Comparison of ENCODE assay signal across 28 cellular contexts in genomic region chr12:2172486-2173214, GRCh38.
DNase-seq lines count a peak whose midpoint lies in the region; ATAC-seq, FAIRE-seq and TF ChIP-seq lines count a peak whose summit lies in the region.
"Had no signal": no experiment of that assay in that cellular context is flagged by ENCODE, and none has a peak within 500 bp of the region (broad histone marks: within the 10 kb centered on the region; RNA-seq: fewer than 3 reads in every experiment).

No MANE protein-coding gene starts in this region.

- no peak overlapping the region for H3K4me2 ChIP-seq in HepG2 (ENCODE audit: low read depth, low read length)

- TF ChIP-seq RAD21 in HepG2 (CRISPR knock-in tag; IDR thresholded peaks at IDR 0.05), result no peak

- FAIRE-seq in HepG2 (lab: Jason Lieb, UNC), result no peak
- FAIRE-seq: A204.1, astrocyte had no signal

- no peak for TF ChIP-seq POLR2A in HepG2 (IDR thresholded peaks at IDR 0.05; ENCODE audit: insufficient read depth in 1 of 2, low read depth in 2 of 2, low read length in 2 of 2)

- no peaks in the 10 kb centered on the region for H3K79me2 ChIP-seq in HepG2 (ENCODE audit: insufficient read depth, low read length)

- intact Hi-C loops in Right ventricle myocardium inferior (cut with DNase I) (no loop called here), cardiac septum (cut with DNase I) (no loop called here), Right ventricle myocardium superior (cut with DNase I) (loop anchor here (10.0 kb wide), 1 partner anchor 118 kb away; the partner anchor contains the start of gene CACNA1C), HepG2 (cut with micrococcal nuclease; ENCODE audit: unreplicated experiment) (no loop called here)

- in situ Hi-C loops in HepG2 (cut with HindIII; ENCODE audit: extremely low pct_ligation_motif_present, low pct_unique_long_range_greater_than_20kb), result no loop called here

- peaks cover 0 to 23% of the 10 kb centered on the region in 2 experiments; a peak in 4 of 5 replicates for H3K27me3 ChIP-seq in HepG2 (ENCODE audit: control insufficient read depth in 1 of 2, insufficient read depth in 2 of 2, low read length in 2 of 2)
- H3K27me3 ChIP-seq: neutrophil had no signal

- no peaks in the 10 kb centered on the region for H4K20me1 ChIP-seq in HepG2 (ENCODE audit: insufficient read depth, low read length)

- peaks cover 8% of the 10 kb centered on the region for H3K36me3 Mint-ChIP-seq in mesothelial cell of epicardium
- H3K36me3 Mint-ChIP-seq: activated naive CD8-positive, alpha-beta T cell treated with anti-CD3 and anti-CD28 coated beads, Interleukin-2, amount 10 ng/mL, durations not matched to agents 7 days and 5 days had no signal

- H3K4me3 ChIP-seq in HepG2 (replicated peaks in 1 of 3; ENCODE audit: insufficient read depth in 1 of 3, low read depth in 2 of 3, low read length in 3 of 3), result no peak overlapping the region
- H3K4me3 ChIP-seq: SK-N-MC had no signal

- POLR2A ChIA-PET in HepG2 (lab: Yijun Ruan, JAX), result no interaction called here

- TF ChIP-seq EP300 in HepG2 (IDR thresholded peaks at IDR 0.05; ENCODE audit: low read depth in 2 of 2, low read length in 2 of 2) (no peak), HepG2 (CRISPR knock-in tag; IDR thresholded peaks at IDR 0.05; ENCODE audit: borderline replicate concordance) (no peak)

- CTCF ChIA-PET in HepG2 (lab: Yijun Ruan, JAX; ENCODE audit: low intra/inter-chr PET ratio, low total read pairs), result no interaction called here

- ATAC-seq in Right ventricle myocardium inferior (peak; percentile 33), Right ventricle myocardium superior (ENCODE audit: poor library complexity) (peak; percentile 42), HG03025 (IDR thresholded peaks at IDR 0.05; ENCODE audit: low FRiP score, unreplicated experiment) (no peak), HepG2 (no peak)
- ATAC-seq: stimulated activated naive CD8-positive, alpha-beta T cell treated with anti-CD3 and anti-CD28 coated beads, Interleukin-15, amount 100 ng/mL, for 72 hours; T-helper 17 cell had no signal

- DNase-seq in Right ventricle myocardium inferior (ENCODE audit: missing footprints) (no peak), cardiac septum (ENCODE audit: low spot score) (no peak), Right ventricle myocardium superior (no peak), mesothelial cell of epicardium (ENCODE audit: low spot score in 2 of 2, unreplicated experiment in 2 of 2) (no peak), NCI-H1092 treated with DMSO at 0.1 percent for 48 hours (lab: John Stamatoyannopoulos, UW) (no peak), HUDEP-2 (lab: John Stamatoyannopoulos, UW; ENCODE audit: unreplicated experiment in 76 of 76) (no peak), HepG2 (ENCODE audit: low spot score) (no peak)
- DNase-seq: activated CD4-positive, alpha-beta T cell treated with anti-CD3 and anti-CD28 coated beads for 4 hours; activated CD8-positive, alpha-beta memory T cell treated with anti-CD3 and anti-CD28 coated beads for 24 hours; activated effector memory CD4-positive, alpha-beta T cell treated with anti-CD3 and anti-CD28 coated beads, Interleukin-2, amount 50 U/mL, for 16 hours; activated naive CD8-positive, alpha-beta T cell treated with anti-CD3 and anti-CD28 coated beads, Interleukin-2, amount 10 ng/mL, durations not matched to agents 7 days and 5 days; CD4-positive, alpha-beta memory T cell; DMS 273 treated with DMSO at 0.1 percent for 48 hours; Karpas-422; kidney glomerular epithelial cell; MV-4-11; NCI-H146; NCI-H510A; RPMI8226; stimulated activated CD8-positive, alpha-beta memory T cell treated with anti-CD3 and anti-CD28 coated beads, Interleukin-4, amount 100 ng/mL, for 48 hours; stimulated activated naive CD8-positive, alpha-beta T cell treated with anti-CD3 and anti-CD28 coated beads, Interleukin-15, amount 100 ng/mL, for 72 hours; T-helper 17 cell had no signal

- H3K9me3 Mint-ChIP-seq in mesothelial cell of epicardium, result peaks cover 11% of the 10 kb centered on the region

- H3K9ac ChIP-seq in HepG2 (ENCODE audit: insufficient read depth, low read depth, low read length), result no peak overlapping the region

- WGBS in HepG2 (ENCODE audit: low lambda C conversion rate), result 25% methylated on average over 10 of the region's 12 CpGs

- H3K27ac Mint-ChIP-seq in mesothelial cell of epicardium, result peak overlapping the region; percentile 55
- H3K27ac Mint-ChIP-seq: activated naive CD8-positive, alpha-beta T cell treated with anti-CD3 and anti-CD28 coated beads, Interleukin-2, amount 10 ng/mL, durations not matched to agents 7 days and 5 days; CD4-positive, alpha-beta memory T cell; progenitor cell of endocrine pancreas; stimulated activated naive CD8-positive, alpha-beta T cell treated with anti-CD3 and anti-CD28 coated beads, Interleukin-15, amount 100 ng/mL, for 72 hours; T-helper 17 cell had no signal

- BruUV-seq in HepG2 (replicated peaks; lab: Mats Ljungman, UMichigan), result no TSS peak

- no peaks in the 10 kb centered on the region for H3K36me3 ChIP-seq in HepG2 (replicated peaks in 1 of 2; ENCODE audit: control insufficient read depth in 1 of 2, insufficient read depth in 2 of 2, low read length in 2 of 2)
- H3K36me3 ChIP-seq: neutrophil had no signal

- H3K27ac ChIP-seq in HepG2 (ENCODE audit: extremely low read length, insufficient read depth, low read length), result no peak overlapping the region
- H3K27ac ChIP-seq: neutrophil, SK-N-MC had no signal

- H3K4me1 Mint-ChIP-seq in mesothelial cell of epicardium, result peaks cover 23% of the 10 kb centered on the region
- H3K4me1 Mint-ChIP-seq: activated naive CD8-positive, alpha-beta T cell treated with anti-CD3 and anti-CD28 coated beads, Interleukin-2, amount 10 ng/mL, durations not matched to agents 7 days and 5 days; CD4-positive, alpha-beta memory T cell; stimulated activated naive CD8-positive, alpha-beta T cell treated with anti-CD3 and anti-CD28 coated beads, Interleukin-15, amount 100 ng/mL, for 72 hours; T-helper 17 cell had no signal

- TF ChIP-seq CTCF in mesothelial cell of epicardium (IDR thresholded peaks at IDR 0.05; ENCODE audit: unreplicated experiment) (no peak), HepG2 (CRISPR knock-in tag; IDR thresholded peaks at IDR 0.05) (no peak)

- H3K27me3 Mint-ChIP-seq in mesothelial cell of epicardium (ENCODE audit: low read depth), result no peaks in the 10 kb centered on the region

- H3K4me1 ChIP-seq in HepG2 (ENCODE audit: insufficient read depth, low read length), result peaks cover 20% of the 10 kb centered on the region

- no peak overlapping the region for H3K4me3 Mint-ChIP-seq in mesothelial cell of epicardium
- H3K4me3 Mint-ChIP-seq: activated naive CD8-positive, alpha-beta T cell treated with anti-CD3 and anti-CD28 coated beads, Interleukin-2, amount 10 ng/mL, durations not matched to agents 7 days and 5 days; CD4-positive, alpha-beta memory T cell; stimulated activated naive CD8-positive, alpha-beta T cell treated with anti-CD3 and anti-CD28 coated beads, Interleukin-15, amount 100 ng/mL, for 72 hours; T-helper 17 cell had no signal

- no peaks in the 10 kb centered on the region for H3K9me3 ChIP-seq in HepG2 (ENCODE audit: low read length)

- H2AFZ ChIP-seq in HepG2 (ENCODE audit: low read length), result no peak overlapping the region

TF ChIP-seq in HepG2, 621 proteins besides CTCF, POLR2A, EP300 and RAD21:
- TF ChIP-seq AGO1 (IDR thresholded peaks at IDR 0.05; ENCODE audit: low read depth, low read length, poor library complexity, severe bottlenecking), result no peak
- TF ChIP-seq ZNF3 (CRISPR knock-in tag; IDR thresholded peaks at IDR 0.05), result no peak
- TF ChIP-seq MTF1 (CRISPR knock-in tag; IDR thresholded peaks at IDR 0.05), result no peak
- no peak for TF ChIP-seq ZFP90 (CRISPR knock-in tag; IDR thresholded peaks at IDR 0.05; ENCODE audit: borderline replicate concordance)

Comparison
In these comparisons a context has a peak if more than half of its experiments do, and no peak if none do; other contexts are left out.
1. ATAC-seq: peak in Right ventricle myocardium inferior (single experiment) and Right ventricle myocardium superior (single experiment); none in HG03025 (single experiment) and HepG2 (single experiment).